8 cellular contexts compared by ENCODE assay signal in the genomic region with DNA sequence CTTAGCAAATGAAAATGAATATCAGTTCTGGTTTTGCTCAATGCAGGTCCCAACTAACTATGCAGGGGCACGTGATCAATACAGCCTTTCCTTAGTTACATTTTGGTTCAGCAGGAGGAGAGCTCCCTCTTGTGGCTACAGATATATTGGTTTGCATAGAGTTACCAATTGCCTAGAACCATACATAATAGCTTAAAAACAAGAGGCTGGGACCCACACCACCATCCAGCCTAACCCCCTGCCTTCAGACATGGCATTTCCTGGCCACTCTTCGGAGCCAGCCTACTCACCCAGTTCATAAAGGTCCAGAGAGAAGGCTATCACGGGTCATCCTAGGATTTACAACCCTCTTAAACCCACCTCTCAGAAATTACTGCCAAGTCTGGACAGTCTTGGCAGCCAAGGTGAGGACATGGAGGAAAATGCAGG. TPM values are rescaled to one million over a fixed set of nuclear protein-coding genes. Genes with fewer than 3 reads are reported as not detected.
A peak's percentile ranks its signal among the peaks of the same experiment; 100 is the strongest.
DNase-seq lines count a peak whose midpoint lies in the region; ATAC-seq, FAIRE-seq and TF ChIP-seq lines count a peak whose summit lies in the region.

No MANE protein-coding gene starts in this region.

- peak; percentile 98 for ATAC-seq in activated CD4-positive, alpha-beta T cell treated with anti-CD3 and anti-CD28 coated beads for 36 hours
- ATAC-seq in activated T-cell treated with anti-CD3 and anti-CD28 coated beads, Interleukin-2, amount 50 U/mL, for 4 hours: peak; percentile 98

- no peaks in the 10 kb centered on the region for H3K9me2 ChIP-seq in OCI-LY1 (ENCODE audit: low read depth, low read length)

- no peak overlapping the region for H3K4me2 ChIP-seq in OCI-LY1 (ENCODE audit: low read length)

- H3K27ac Mint-ChIP-seq in activated CD4-positive, alpha-beta T cell treated with anti-CD3 and anti-CD28 coated beads for 36 hours: peak overlapping the region; percentile 24

- peaks cover 17% of the 10 kb centered on the region for H3K4me1 Mint-ChIP-seq in activated CD4-positive, alpha-beta T cell treated with anti-CD3 and anti-CD28 coated beads for 36 hours
- peaks cover 4% of the 10 kb centered on the region for H3K4me1 Mint-ChIP-seq in activated T-cell treated with anti-CD3 and anti-CD28 coated beads, Interleukin-2, amount 50 U/mL, for 4 hours (ENCODE audit: low read depth)

- H3K27me3 Mint-ChIP-seq in activated CD4-positive, alpha-beta T cell treated with anti-CD3 and anti-CD28 coated beads for 36 hours: no peaks in the 10 kb centered on the region
- no peaks in the 10 kb centered on the region for H3K27me3 Mint-ChIP-seq in activated T-cell treated with anti-CD3 and anti-CD28 coated beads, Interleukin-2, amount 50 U/mL, for 4 hours (ENCODE audit: low read depth)

- H3K4me3 ChIP-seq in Jurkat, Clone E6-1 (ENCODE audit: low read length): no peak overlapping the region
- H3K4me3 ChIP-seq in OCI-LY1 (ENCODE audit: low read depth, low read length, poor library complexity, severe bottlenecking) (no peak overlapping the region), fibroblast of villous mesenchyme (ENCODE audit: low read depth, low read length) (no peak overlapping the region), neutrophil (ENCODE audit: low read depth in 1 of 2, low read length in 1 of 2) (no peak overlapping the region)

- peak; percentile 74 for FAIRE-seq in H54 (lab: Jason Lieb, UNC)

- DNase-seq in activated CD4-positive, alpha-beta T cell treated with anti-CD3 and anti-CD28 coated beads for 36 hours: peak; percentile 60
- DNase-seq in activated CD4-positive, alpha-beta T cell treated with anti-CD3 and anti-CD28 coated beads for 1 hour: no peak
- DNase-seq in H54 (ENCODE audit: insufficient read length, low spot score): peak; percentile 34
- peak; percentile 77 for DNase-seq in Jurkat, Clone E6-1 (ENCODE audit: low read depth, low spot score)
- DNase-seq in activated T-cell treated with anti-CD3 and anti-CD28 coated beads, Interleukin-2, amount 50 U/mL, for 4 hours: peak; percentile 28
- DNase-seq in fibroblast of villous mesenchyme (ENCODE audit: low read depth): peak; percentile 90

- no peaks in the 10 kb centered on the region for H4K20me1 ChIP-seq in OCI-LY1 (ENCODE audit: insufficient read depth, low read length)

- POLR2A ChIA-PET in activated CD4-positive, alpha-beta T cell treated with anti-CD3 and anti-CD28 coated beads for 36 hours (lab: Charles Lee): interaction anchor here (1.0 to 1.5 kb wide), 4 partner anchors 8 to 189 kb away, joined by 3 to 5 read pairs (median 4); a partner anchor contains a TSS

- H3K4me1 ChIP-seq in OCI-LY1 (ENCODE audit: insufficient read depth, low read length, severe bottlenecking) (no peaks in the 10 kb centered on the region), neutrophil (ENCODE audit: control insufficient read depth in 1 of 2, insufficient read depth in 1 of 2, low read depth in 1 of 2, low read length in 1 of 2) (no peaks in the 10 kb centered on the region)

- intact Hi-C loops in activated CD4-positive, alpha-beta T cell treated with anti-CD3 and anti-CD28 coated beads for 36 hours (cut with DNase I, micrococcal nuclease): loop anchor here (1.0 to 5.0 kb wide), 7 partner anchors 10 to 533 kb away; a partner anchor contains a TSS

- no peak overlapping the region for H2AFZ ChIP-seq in OCI-LY1 (ENCODE audit: low read length)

- no peak for TF ChIP-seq POLR2A in H54 (IDR thresholded peaks at IDR 0.05; ENCODE audit: low read depth, low read length)

- H3K9me3 ChIP-seq in OCI-LY1 (ENCODE audit: low read length): no peaks in the 10 kb centered on the region
- no peaks in the 10 kb centered on the region for H3K9me3 ChIP-seq in neutrophil

- H3K27me3 ChIP-seq in OCI-LY1 (ENCODE audit: insufficient read depth, low read length) (no peaks in the 10 kb centered on the region), neutrophil (no peaks in the 10 kb centered on the region)

- no peak overlapping the region for H3K4me3 Mint-ChIP-seq in activated CD4-positive, alpha-beta T cell treated with anti-CD3 and anti-CD28 coated beads for 36 hours
- no peak overlapping the region for H3K4me3 Mint-ChIP-seq in activated T-cell treated with anti-CD3 and anti-CD28 coated beads, Interleukin-2, amount 50 U/mL, for 4 hours

- peaks cover 85% of the 10 kb centered on the region for H3K36me3 ChIP-seq in OCI-LY1 (ENCODE audit: insufficient read depth, low read length)
- peaks cover 94% of the 10 kb centered on the region for H3K36me3 ChIP-seq in neutrophil

- H3K27ac ChIP-seq in OCI-LY1 (ENCODE audit: low read depth, low read length, poor library complexity, severe bottlenecking) (no peak overlapping the region), neutrophil (peak overlapping the region; percentile 29)

- no peak overlapping the region for H3K9ac ChIP-seq in OCI-LY1 (ENCODE audit: low read length)

- no peaks in the 10 kb centered on the region for H3F3A ChIP-seq in OCI-LY1 (ENCODE audit: insufficient read depth, low read length)

- TF ChIP-seq CTCF in OCI-LY1 (IDR thresholded peaks at IDR 0.05; ENCODE audit: low read length) (peak; percentile 88), fibroblast of villous mesenchyme (IDR thresholded peaks at IDR 0.05; ENCODE audit: insufficient read depth, low read depth, low read length) (peak; percentile 79), neutrophil (IDR thresholded peaks at IDR 0.05) (peak; percentile 67)

- peaks cover 65% of the 10 kb centered on the region for H3K36me3 Mint-ChIP-seq in activated CD4-positive, alpha-beta T cell treated with anti-CD3 and anti-CD28 coated beads for 36 hours (ENCODE audit: low read depth)
- peaks cover 50% of the 10 kb centered on the region for H3K36me3 Mint-ChIP-seq in activated T-cell treated with anti-CD3 and anti-CD28 coated beads, Interleukin-2, amount 50 U/mL, for 4 hours (ENCODE audit: insufficient read depth)

- H3K9me3 Mint-ChIP-seq in activated CD4-positive, alpha-beta T cell treated with anti-CD3 and anti-CD28 coated beads for 36 hours (ENCODE audit: low read depth): no peaks in the 10 kb centered on the region
- H3K9me3 Mint-ChIP-seq in activated T-cell treated with anti-CD3 and anti-CD28 coated beads, Interleukin-2, amount 50 U/mL, for 4 hours: no peaks in the 10 kb centered on the region

- no peaks in the 10 kb centered on the region for H3K79me2 ChIP-seq in OCI-LY1 (ENCODE audit: insufficient read depth, low read length)

- CTCF ChIA-PET in activated CD4-positive, alpha-beta T cell treated with anti-CD3 and anti-CD28 coated beads for 36 hours (lab: Charles Lee): interaction anchor here (0.5 to 4.6 kb wide), 38 partner anchors 8 to 1463 kb away, joined by 3 to 76 read pairs (median 4); a partner anchor contains a TSS

RNA-seq across cellular contexts. Expression of a gene that starts 10.5 kb away (rescaled TPM):
- 10 to 100 TPM; 26.2 to 39.5 TPM for total RNA-seq in activated CD4-positive, alpha-beta T cell treated with anti-CD3 and anti-CD28 coated beads for 36 hours
- 33.0 TPM for polyA plus RNA-seq in Jurkat, Clone E6-1 (2012; ENCODE audit: insufficient read depth, insufficient read length)
- total RNA-seq in activated T-cell treated with anti-CD3 and anti-CD28 coated beads, Interleukin-2, amount 50 U/mL, for 4 hours: 10 to 100 TPM; 23.7 to 25.8 (median 24.8) TPM
- total RNA-seq in fibroblast of villous mesenchyme: 21.9 and 28.1 TPM in 2 replicates
